ENCODE assay signal across 8 cellular contexts in the genomic region with DNA sequence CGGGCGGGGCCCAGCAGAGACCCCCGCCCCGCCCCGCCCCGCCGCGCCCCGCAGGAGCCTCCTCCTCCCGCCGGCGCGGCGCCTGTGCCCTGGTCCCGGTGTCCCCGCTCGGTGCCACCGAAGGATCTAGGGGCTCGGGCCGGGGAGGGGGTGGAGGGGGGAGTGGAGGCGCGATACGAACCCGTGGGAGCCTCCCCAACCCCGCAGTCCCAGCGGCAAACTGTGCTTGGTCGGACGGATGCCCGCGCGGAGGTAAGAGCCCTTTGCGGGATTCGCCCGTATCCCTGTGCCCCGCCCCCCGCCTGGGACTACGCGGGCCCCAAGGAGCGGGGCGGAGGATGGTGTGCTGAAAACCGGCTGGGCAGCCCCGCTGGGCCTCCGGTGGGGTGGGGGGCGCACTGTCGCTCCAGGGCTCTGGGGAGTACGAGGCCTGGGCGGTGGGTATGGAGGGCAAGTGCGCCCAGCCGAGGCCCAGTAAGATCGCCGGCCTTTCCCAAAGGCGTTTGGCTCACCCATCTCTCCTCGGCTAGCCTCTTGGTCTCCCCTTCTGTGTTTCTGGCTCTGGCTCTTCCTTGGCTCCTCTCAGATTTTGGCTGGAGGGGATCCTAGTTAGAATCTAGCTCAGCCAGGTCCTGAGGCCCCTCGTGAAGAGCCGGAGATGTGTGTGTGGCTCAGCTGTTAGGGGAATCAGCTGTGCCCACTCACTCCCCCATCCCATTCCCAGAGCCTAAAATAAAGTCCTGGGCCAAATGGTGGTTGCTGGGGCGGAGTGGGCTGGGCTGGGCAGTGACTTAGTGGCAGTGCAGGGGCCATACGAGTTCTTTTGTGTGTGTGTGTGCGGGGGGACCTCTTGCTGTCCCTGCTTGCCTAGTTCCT.
A peak's percentile ranks its signal among the peaks of the same experiment; 100 is the strongest.
DNase-seq lines count a peak whose midpoint lies in the region; ATAC-seq, FAIRE-seq and TF ChIP-seq lines count a peak whose summit lies in the region.

No MANE protein-coding gene starts in this region.

- H3K4me2 ChIP-seq in H1 (ENCODE audit: insufficient read depth in 1 of 2, low read depth in 2 of 2, low read length in 2 of 2), result peak overlapping the region; percentile 37 to 89

- H3K18ac ChIP-seq in H1 (ENCODE audit: extremely low read depth, low read length), result no peak overlapping the region

- TF ChIP-seq CTCF in CD8-positive, alpha-beta T cell (IDR thresholded peaks at IDR 0.05), result no peak
- TF ChIP-seq CTCF in H1 (IDR thresholded peaks at IDR 0.05; ENCODE audit: control extremely low read depth in 1 of 3, insufficient read depth in 1 of 3, low read depth in 1 of 3, low read length in 3 of 3) (no peak), vagina (IDR thresholded peaks at IDR 0.05) (no peak), tibial artery (IDR thresholded peaks at IDR 0.05) (no peak)

- H3K4me3 Mint-ChIP-seq in CD8-positive, alpha-beta T cell, result peak overlapping the region; percentile 78

- no peak overlapping the region for H3K4ac ChIP-seq in H1 (replicated peaks; ENCODE audit: insufficient read length, low read depth, low read length)

- DNase-seq in CD8-positive, alpha-beta T cell, result no peak
- DNase-seq in NCI-H510A treated with DMSO at 0.1 percent for 48 hours (lab: John Stamatoyannopoulos, UW), result peak; percentile 15
- no peak for DNase-seq in H1 (ENCODE audit: low read depth in 1 of 2, low spot score in 2 of 2)
- no peak for DNase-seq in vagina (ENCODE audit: extremely low spot score in 2 of 2)
- DNase-seq in activated effector memory CD4-positive, alpha-beta T cell treated with Interleukin-2 at 50 U/mL for 16 hours, result no peak
- DNase-seq in RPMI8226, result no peak
- no peak for DNase-seq in tibial artery

- POLR2A ChIA-PET in CD8-positive, alpha-beta T cell (lab: Charles Lee), result no interaction called here
- POLR2A ChIA-PET in H1 (lab: Charles Lee; ENCODE audit: partially characterized antibody), result interaction anchor here (0.7 to 1.1 kb wide), 5 partner anchors 8 to 40 kb away, joined by 3 to 4 read pairs (median 3); no protein-coding TSS in a partner anchor

- 4% methylated on average over 33 of the region's 58 CpGs; no CpG with 5 or more reads in 1 of the 2 experiments for WGBS in H1 (ENCODE audit: extremely low coverage in 1 of 2, insufficient coverage in 1 of 2, insufficient read length in 1 of 2, insufficient replicate concordance in 2 of 2, low coverage in 1 of 2, low lambda C conversion rate in 2 of 2, missing lambda C conversion rate in 1 of 2), 2 experiments

- H2BK12ac ChIP-seq in H1 (ENCODE audit: low read depth, low read length), result no peak overlapping the region

- H3K4me1 Mint-ChIP-seq in CD8-positive, alpha-beta T cell (ENCODE audit: low read depth), result peaks cover 12% of the 10 kb centered on the region

- no peak overlapping the region for H2BK5ac ChIP-seq in H1 (ENCODE audit: low read depth, low read length)

- H4K8ac ChIP-seq in H1 (ENCODE audit: extremely low read depth, insufficient read depth, low read length), result no peak overlapping the region; the same call in 1 of the 2 replicates

- no peak overlapping the region for H3K9ac ChIP-seq in H1 (replicated peaks in 1 of 4; ENCODE audit: extremely low read depth in 1 of 4, low read depth in 3 of 4, low read length in 3 of 4)

- H3K4me1 ChIP-seq in CD8-positive, alpha-beta T cell (ENCODE audit: insufficient read depth, low read length), result peaks cover 13% of the 10 kb centered on the region
- H3K4me1 ChIP-seq in H1 (replicated peaks in 1 of 4; ENCODE audit: control insufficient read depth in 3 of 4, insufficient read depth in 4 of 4, low read length in 3 of 4), result peaks cover 5 to 42% (median 17%) of the 10 kb centered on the region in 4 experiments
- peaks cover 22% of the 10 kb centered on the region for H3K4me1 ChIP-seq in vagina
- H3K4me1 ChIP-seq in tibial artery, result peaks cover 0 to 25% (median 20%) of the 10 kb centered on the region in 4 donors

- no peak overlapping the region for H4K91ac ChIP-seq in H1 (replicated peaks; ENCODE audit: insufficient read length, low read length)

- H4K5ac ChIP-seq in H1 (ENCODE audit: insufficient read length, low read depth, low read length), result no peak overlapping the region

- TF ChIP-seq POLR2A in H1 (IDR thresholded peaks at IDR 0.05; ENCODE audit: control extremely low read depth in 1 of 2, low read depth in 2 of 2, low read length in 2 of 2) (no peak), vagina (IDR thresholded peaks at IDR 0.05) (no peak)

- no peak overlapping the region for H3K56ac ChIP-seq in H1 (replicated peaks; ENCODE audit: insufficient read length, low read depth, low read length)

- H3K27me3 ChIP-seq in CD8-positive, alpha-beta T cell (ENCODE audit: insufficient read depth, low read length), result peaks cover 34% of the 10 kb centered on the region
- H3K27me3 ChIP-seq in H1 (replicated peaks in 1 of 4; ENCODE audit: control insufficient read depth in 3 of 4, extremely low read depth in 1 of 4, insufficient read depth in 3 of 4, low read length in 3 of 4) (peaks cover 95 to 99% (median 99%) of the 10 kb centered on the region in 4 experiments), vagina (peaks cover 11% of the 10 kb centered on the region), tibial artery (peaks cover 8 to 100% of the 10 kb centered on the region in 2 donors)

- H3K36me3 Mint-ChIP-seq in CD8-positive, alpha-beta T cell, result no peaks in the 10 kb centered on the region

- no peaks in the 10 kb centered on the region for H3K36me3 ChIP-seq in CD8-positive, alpha-beta T cell (ENCODE audit: insufficient read depth, low read length)
- no peaks in the 10 kb centered on the region for H3K36me3 ChIP-seq in H1 (ENCODE audit: control insufficient read depth in 2 of 4, insufficient read depth in 4 of 4, low read length in 3 of 4)
- no peaks in the 10 kb centered on the region for H3K36me3 ChIP-seq in vagina
- H3K36me3 ChIP-seq in tibial artery, result no peaks in the 10 kb centered on the region

- no peak for FAIRE-seq in H1 (lab: Jason Lieb, UNC)

- no peaks in the 10 kb centered on the region for H3K79me1 ChIP-seq in H1 (ENCODE audit: low read depth, low read length)

- no peak overlapping the region for H3K27ac ChIP-seq in CD8-positive, alpha-beta T cell (ENCODE audit: low read depth, low read length)
- H3K27ac ChIP-seq in H1 (ENCODE audit: low read depth, low read length) (no peak overlapping the region), vagina (no peak overlapping the region), tibial artery (no peak overlapping the region)

- peaks cover 3% of the 10 kb centered on the region for H3K23me2 ChIP-seq in H1 (ENCODE audit: low read depth, low read length)

- peak; percentile 34 for ATAC-seq in CD8-positive, alpha-beta T cell
- peak; percentile 18 for ATAC-seq in GM19463 (IDR thresholded peaks at IDR 0.05; ENCODE audit: unreplicated experiment)

- CTCF ChIA-PET in CD8-positive, alpha-beta T cell (lab: Charles Lee), result interaction anchor here (3.3 kb wide), 1 partner anchor 41 kb away, joined by 24 read pairs; no protein-coding TSS in a partner anchor
- CTCF ChIA-PET in H1 (lab: Charles Lee; ENCODE audit: partially characterized antibody), result interaction anchor here (0.8 to 5.6 kb wide), 9 partner anchors 14 to 56 kb away, joined by 3 to 50 read pairs (median 3); no protein-coding TSS in a partner anchor

- no peak overlapping the region for H3K23ac ChIP-seq in H1 (ENCODE audit: insufficient read length)

- H3K79me2 ChIP-seq in H1 (ENCODE audit: control insufficient read depth in 1 of 2, insufficient read depth in 2 of 2, low read length in 2 of 2), result no peaks in the 10 kb centered on the region

- H2AK5ac ChIP-seq in H1 (ENCODE audit: low read depth, low read length), result no peak overlapping the region

- peaks cover 67% of the 10 kb centered on the region for H3K27me3 Mint-ChIP-seq in CD8-positive, alpha-beta T cell (ENCODE audit: low read depth)

- no peaks in the 10 kb centered on the region for H3K9me3 ChIP-seq in CD8-positive, alpha-beta T cell (ENCODE audit: low read length)
- H3K9me3 ChIP-seq in H1 (ENCODE audit: insufficient read depth in 2 of 2, low read depth in 1 of 2, low read length in 1 of 2), result no peaks in the 10 kb centered on the region
- no peaks in the 10 kb centered on the region for H3K9me3 ChIP-seq in vagina
- no peaks in the 10 kb centered on the region for H3K9me3 ChIP-seq in tibial artery

- no peak overlapping the region for H3K14ac ChIP-seq in H1 (ENCODE audit: insufficient read length)

- no peak for TF ChIP-seq RAD21 in H1 (IDR thresholded peaks at IDR 0.05 in 1 of 2, conservative IDR thresholded peaks at IDR 0.05 in 1 of 2; ENCODE audit: low read depth in 2 of 2, low read length in 2 of 2)

- no peaks in the 10 kb centered on the region for H3K9me3 Mint-ChIP-seq in CD8-positive, alpha-beta T cell

- H2BK120ac ChIP-seq in H1 (replicated peaks; ENCODE audit: low read depth, low read length), result no peak overlapping the region

- no peak overlapping the region for H2BK20ac ChIP-seq in H1 (ENCODE audit: low read length)

- peaks cover 19 to 41% of the 10 kb centered on the region in 2 experiments for H4K20me1 ChIP-seq in H1 (replicated peaks in 1 of 2; ENCODE audit: control insufficient read depth in 1 of 2, insufficient read depth in 2 of 2, low read length in 2 of 2)

- TF ChIP-seq EP300 in H1 (IDR thresholded peaks at IDR 0.05; ENCODE audit: borderline replicate concordance in 1 of 2, low read depth in 2 of 2, low read length in 2 of 2), result no peak

- peak overlapping the region; percentile 55; the same call in 1 of the 2 replicates for H2BK15ac ChIP-seq in H1 (ENCODE audit: low read length)

- no peak overlapping the region for H3K27ac Mint-ChIP-seq in CD8-positive, alpha-beta T cell

- no peak overlapping the region for H2AFZ ChIP-seq in H1 (ENCODE audit: low read length)

- H3K4me3 ChIP-seq in CD8-positive, alpha-beta T cell (ENCODE audit: low read depth, low read length), result peak overlapping the region; percentile 64
- peak overlapping the region in 3 of 4 experiments; percentile 28 to 54 (median 33); a peak in 4 of 8 replicates for H3K4me3 ChIP-seq in H1 (ENCODE audit: extremely low read depth in 1 of 4, insufficient read depth in 2 of 4, low read depth in 3 of 4, low read length in 4 of 4)
- peak overlapping the region; percentile 26 to 31 for H3K4me3 ChIP-seq in vagina
- peak overlapping the region in 1 of 2 donors; percentile 31 for H3K4me3 ChIP-seq in tibial artery

- intact Hi-C loops in CD8-positive, alpha-beta T cell (cut with DNase I, micrococcal nuclease), result no loop called here
- intact Hi-C loops in vagina (cut with DNase I), result no loop called here
- intact Hi-C loops in tibial artery (cut with DNase I; ENCODE audit: low total_unique reads), result no loop called here

TF ChIP-seq in H1, 55 proteins besides CTCF, POLR2A, EP300 and RAD21 (continues in another document):
- TF ChIP-seq HDAC2 (IDR thresholded peaks at IDR 0.05; ENCODE audit: borderline replicate concordance in 1 of 2, low read depth in 2 of 2, low read length in 2 of 2) (no peak), RBBP5 (IDR thresholded peaks at IDR 0.05; ENCODE audit: borderline replicate concordance, low read depth, low read length) (no peak), SIN3A (conservative IDR thresholded peaks at IDR 0.05 in 1 of 2, IDR thresholded peaks at IDR 0.05 in 1 of 2; ENCODE audit: low read depth in 1 of 2, low read length in 2 of 2) (no peak), TEAD4 (IDR thresholded peaks at IDR 0.05; ENCODE audit: low read depth, low read length) (no peak), HDAC6 (IDR thresholded peaks at IDR 0.05; ENCODE audit: low read depth, low read length) (no peak), YY1 (IDR thresholded peaks at IDR 0.05; ENCODE audit: low read depth, low read length) (no peak), NRF1 (IDR thresholded peaks at IDR 0.05; ENCODE audit: low read depth, low read length) (no peak)
